12 cellular contexts compared by ENCODE assay signal in the genomic region with DNA sequence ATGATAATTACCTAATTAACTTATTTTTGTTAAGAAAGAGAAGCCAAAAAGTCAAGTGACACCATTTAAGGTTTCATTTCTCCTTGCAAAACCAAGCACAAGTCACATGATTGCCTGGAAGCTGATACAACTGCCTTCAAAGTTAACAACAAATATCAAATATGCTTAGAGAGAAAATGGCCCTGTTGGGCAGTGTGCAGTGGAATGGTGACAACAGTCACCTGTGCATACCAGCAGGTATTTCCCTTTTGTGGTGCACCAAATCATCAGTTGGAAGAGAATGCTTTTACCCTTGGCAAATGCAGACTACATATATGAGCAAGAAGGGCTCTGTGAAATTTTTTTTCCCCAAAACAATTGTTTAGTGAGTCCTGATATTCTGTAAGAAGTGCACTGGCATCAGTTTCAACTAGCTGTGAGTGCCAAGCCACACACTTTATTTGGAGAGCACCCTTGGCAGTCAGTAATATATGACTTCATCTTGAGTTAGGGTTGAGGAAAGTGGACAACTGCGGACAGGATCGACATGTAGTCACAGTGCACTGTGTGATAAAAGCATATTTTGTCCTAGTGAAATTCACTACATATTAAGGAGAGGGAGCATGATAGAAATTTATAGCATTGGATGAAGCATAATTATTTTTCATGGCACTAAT.
DNase-seq lines count a peak whose midpoint lies in the region; ATAC-seq and TF ChIP-seq lines count a peak whose summit lies in the region.
"Had no signal": no experiment of that assay in that cellular context is flagged by ENCODE, and none has a peak within 500 bp of the region (broad histone marks: within the 10 kb centered on the region; RNA-seq: fewer than 3 reads in every experiment).

No MANE protein-coding gene starts in this region.

- no peak overlapping the region for H3K4me2 ChIP-seq in PC-9
- H3K4me2 ChIP-seq: hepatocyte had no signal

- H3K27me3 ChIP-seq in PC-9 (ENCODE audit: insufficient read depth, low read depth) (no peaks in the 10 kb centered on the region), upper lobe of right lung (no peaks in the 10 kb centered on the region)
- H3K27me3 ChIP-seq: hepatocyte had no signal

- intact Hi-C loops in PC-9 (cut with micrococcal nuclease; ENCODE audit: unreplicated experiment) = no loop called here
- intact Hi-C loops in upper lobe of right lung (cut with DNase I) = no loop called here

- H3K4me1 ChIP-seq in PC-9 (replicated peaks; ENCODE audit: insufficient read depth) = peaks cover 15% of the 10 kb centered on the region
- peaks cover 4% of the 10 kb centered on the region for H3K4me1 ChIP-seq in upper lobe of right lung

- H3K9me3 ChIP-seq in PC-9 (ENCODE audit: insufficient read depth, low read depth) (peaks cover 4% of the 10 kb centered on the region; the same call in 1 of the 2 replicates), upper lobe of right lung (no peaks in the 10 kb centered on the region)

- DNase-seq in SIG-M5 treated with dmso at 0.1 percent for 504 hours (lab: John Stamatoyannopoulos, UW; ENCODE audit: unreplicated experiment) = peak; percentile 3
- DNase-seq in SIG-M5 (lab: John Stamatoyannopoulos, UW) = no peak
- no peak for DNase-seq in PC-9
- DNase-seq in fibroblast of mammary gland (ENCODE audit: low read depth) = peak; percentile 59
- no peak for DNase-seq in upper lobe of right lung
- DNase-seq in stimulated activated CD4-positive, alpha-beta T cell treated with anti-CD3 and anti-CD28 coated beads, Interleukin-4, amount 100 ng/mL, for 1 hour = no peak
- no peak for DNase-seq in EL
- DNase-seq: CD4-positive, alpha-beta memory T cell; cortex of kidney had no signal

- POLR2A ChIA-PET in PC-9 (lab: Charles Lee; ENCODE audit: unreplicated experiment) = no interaction called here

- CTCF ChIA-PET in PC-9 (lab: Charles Lee) = no interaction called here

- H3K27ac ChIP-seq in PC-9 (no peak overlapping the region), upper lobe of right lung (no peak overlapping the region)
- H3K27ac ChIP-seq: hepatocyte had no signal

- H3F3A ChIP-seq in PC-9 (ENCODE audit: insufficient read depth, low read depth) = no peaks in the 10 kb centered on the region

- H3K9me2 ChIP-seq in PC-9 (ENCODE audit: insufficient read depth) = no peaks in the 10 kb centered on the region

- H3K79me2 ChIP-seq in PC-9 (ENCODE audit: low read depth) = no peaks in the 10 kb centered on the region
- H3K79me2 ChIP-seq: hepatocyte had no signal

- no peaks in the 10 kb centered on the region for H4K20me1 ChIP-seq in PC-9 (ENCODE audit: insufficient read depth)

- peak overlapping the region; percentile 4; the same call in 1 of the 2 replicates for H2AFZ ChIP-seq in PC-9
- H2AFZ ChIP-seq: hepatocyte had no signal

- H3K4me3 ChIP-seq in PC-9 (no peak overlapping the region), fibroblast of mammary gland (ENCODE audit: control insufficient read depth, low read depth, low read length) (no peak overlapping the region), upper lobe of right lung (no peak overlapping the region)
- H3K4me3 ChIP-seq: hepatocyte had no signal

- ATAC-seq in upper lobe of right lung (peak; percentile 46), GM18520 (IDR thresholded peaks at IDR 0.05; ENCODE audit: unreplicated experiment) (no peak)
- ATAC-seq: esophagus mucosa had no signal

- no TSS peak for BruUV-seq in PC-9 (replicated peaks; lab: Mats Ljungman, UMichigan)

- H3K36me3 ChIP-seq in PC-9 (ENCODE audit: low read depth) = no peaks in the 10 kb centered on the region
- H3K36me3 ChIP-seq in upper lobe of right lung = no peaks in the 10 kb centered on the region

- TF ChIP-seq CTCF in PC-9 (conservative IDR thresholded peaks at IDR 0.05) (no peak), fibroblast of mammary gland (conservative IDR thresholded peaks at IDR 0.05; ENCODE audit: control insufficient read depth, insufficient read depth, low read depth, low read length) (no peak), upper lobe of right lung (IDR thresholded peaks at IDR 0.05) (no peak)

Comparison
In these comparisons a context has a peak if more than half of its experiments do, and no peak if none do; other contexts are left out.
1. DNase-seq: peak in SIG-M5 treated with dmso at 0.1 percent for 504 hours (single experiment) and fibroblast of mammary gland (single experiment); none in SIG-M5 (single experiment), PC-9 (0 of 2), upper lobe of right lung (single experiment), stimulated activated CD4-positive, alpha-beta T cell treated with anti-CD3 and anti-CD28 coated beads, Interleukin-4, amount 100 ng/mL, for 1 hour (single experiment) and EL (single experiment).